Comparison of ENCODE assay signal across 1 cellular context in the genomic region with DNA sequence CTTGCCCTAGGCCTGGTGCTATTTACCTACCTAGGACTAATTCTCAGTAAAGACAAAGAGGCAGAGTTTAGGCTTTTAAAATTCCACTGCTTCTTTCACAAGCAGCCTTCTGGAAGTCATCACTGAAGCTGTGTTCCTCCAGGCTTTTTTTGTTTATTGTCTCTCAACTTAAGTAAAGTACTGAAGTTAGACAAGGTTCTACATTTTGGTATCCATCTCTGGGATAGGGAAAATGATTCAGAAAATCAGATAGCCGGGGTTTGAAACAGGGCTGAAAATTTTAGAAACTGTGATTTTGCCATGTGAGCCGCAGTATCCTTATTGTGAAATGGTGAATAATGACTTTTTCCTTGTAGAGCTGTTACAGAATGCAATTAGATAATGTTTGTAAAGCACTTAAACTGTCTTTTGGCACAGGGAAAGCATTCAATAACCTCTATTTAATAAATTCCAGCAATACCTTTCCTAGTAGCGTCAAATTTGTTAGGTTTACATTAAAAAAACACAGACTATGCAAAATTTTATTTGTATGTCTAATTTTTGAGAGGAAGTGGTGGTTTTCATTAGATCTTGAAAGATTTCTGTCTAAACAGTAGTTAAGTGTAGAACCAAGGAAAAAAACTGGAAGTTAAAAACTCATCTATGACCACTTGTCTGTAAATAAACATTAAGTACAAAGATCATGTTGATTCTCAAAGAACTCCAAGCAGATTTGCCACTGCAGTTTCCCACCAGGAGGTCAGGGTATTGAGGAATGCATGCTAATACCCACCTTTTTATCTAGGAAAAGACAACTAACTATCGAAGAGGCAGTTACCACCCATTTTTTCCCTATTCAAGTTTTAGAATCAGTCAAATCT.
TF ChIP-seq lines count a peak whose summit lies in the region.

No MANE protein-coding gene starts in this region.

TF ChIP-seq in HepG2, 621 proteins besides CTCF, POLR2A, EP300 and RAD21 (continued from another document and continues in another):
- TF ChIP-seq, protein P1, sequence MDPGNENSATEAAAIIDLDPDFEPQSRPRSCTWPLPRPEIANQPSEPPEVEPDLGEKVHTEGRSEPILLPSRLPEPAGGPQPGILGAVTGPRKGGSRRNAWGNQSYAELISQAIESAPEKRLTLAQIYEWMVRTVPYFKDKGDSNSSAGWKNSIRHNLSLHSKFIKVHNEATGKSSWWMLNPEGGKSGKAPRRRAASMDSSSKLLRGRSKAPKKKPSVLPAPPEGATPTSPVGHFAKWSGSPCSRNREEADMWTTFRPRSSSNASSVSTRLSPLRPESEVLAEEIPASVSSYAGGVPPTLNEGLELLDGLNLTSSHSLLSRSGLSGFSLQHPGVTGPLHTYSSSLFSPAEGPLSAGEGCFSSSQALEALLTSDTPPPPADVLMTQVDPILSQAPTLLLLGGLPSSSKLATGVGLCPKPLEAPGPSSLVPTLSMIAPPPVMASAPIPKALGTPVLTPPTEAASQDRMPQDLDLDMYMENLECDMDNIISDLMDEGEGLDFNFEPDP (CRISPR knock-in tag; conservative IDR thresholded peaks at IDR 0.05), result no peak
- TF ChIP-seq MIXL1 (CRISPR knock-in tag; IDR thresholded peaks at IDR 0.05) (peak; percentile 69), KMT2B (CRISPR knock-in tag; IDR thresholded peaks at IDR 0.05) (no peak), NKX3-1 (CRISPR knock-in tag; IDR thresholded peaks at IDR 0.05) (peak; percentile 21; the same call in 1 of the 2 replicates), PHF21A (CRISPR knock-in tag; IDR thresholded peaks at IDR 0.05) (peak; percentile 43; the same call in 1 of the 2 replicates), LCORL (IDR thresholded peaks at IDR 0.05) (no peak), LCORL (CRISPR knock-in tag; IDR thresholded peaks at IDR 0.05) (no peak), KLF6 (CRISPR knock-in tag; IDR thresholded peaks at IDR 0.05) (0 out of 2 replicates have a peak, but pooled peaks have one; percentile 26), CHD4 (IDR thresholded peaks at IDR 0.05; ENCODE audit: borderline replicate concordance, low read length) (0 out of 2 replicates have a peak, but pooled peaks have one; percentile 11), HNRNPH1 (optimal IDR thresholded peaks at IDR 0.05; ENCODE audit: low read depth, low read length) (no peak), ZNF446 (CRISPR knock-in tag; IDR thresholded peaks at IDR 0.05) (no peak), CC2D1A (CRISPR knock-in tag; IDR thresholded peaks at IDR 0.05) (no peak), SOX5 (CRISPR knock-in tag; IDR thresholded peaks at IDR 0.05; ENCODE audit: borderline replicate concordance) (peak; percentile 63; the same call in 1 of the 2 replicates), SMARCC2 (IDR thresholded peaks at IDR 0.05) (no peak), SMYD3 (CRISPR knock-in tag; IDR thresholded peaks at IDR 0.05) (peak; percentile 53; the same call in 1 of the 2 replicates), ZFP36 (IDR thresholded peaks at IDR 0.05; ENCODE audit: borderline replicate concordance, low read depth, low read length, partially characterized antibody) (no peak), ETV5 (CRISPR knock-in tag; IDR thresholded peaks at IDR 0.05; ENCODE audit: borderline replicate concordance) (peak; percentile 38; the same call in 1 of the 2 replicates), TEAD3 (CRISPR knock-in tag; optimal IDR thresholded peaks at IDR 0.05; ENCODE audit: borderline replicate concordance) (peak; percentile 76), ZNF280D (CRISPR knock-in tag; IDR thresholded peaks at IDR 0.05) (no peak), TBP (CRISPR knock-in tag; IDR thresholded peaks at IDR 0.05) (no peak), TBL1XR1 (IDR thresholded peaks at IDR 0.05; ENCODE audit: borderline replicate concordance, low read length, partially characterized antibody) (peak; percentile 67)
- TF ChIP-seq, protein P2, sequence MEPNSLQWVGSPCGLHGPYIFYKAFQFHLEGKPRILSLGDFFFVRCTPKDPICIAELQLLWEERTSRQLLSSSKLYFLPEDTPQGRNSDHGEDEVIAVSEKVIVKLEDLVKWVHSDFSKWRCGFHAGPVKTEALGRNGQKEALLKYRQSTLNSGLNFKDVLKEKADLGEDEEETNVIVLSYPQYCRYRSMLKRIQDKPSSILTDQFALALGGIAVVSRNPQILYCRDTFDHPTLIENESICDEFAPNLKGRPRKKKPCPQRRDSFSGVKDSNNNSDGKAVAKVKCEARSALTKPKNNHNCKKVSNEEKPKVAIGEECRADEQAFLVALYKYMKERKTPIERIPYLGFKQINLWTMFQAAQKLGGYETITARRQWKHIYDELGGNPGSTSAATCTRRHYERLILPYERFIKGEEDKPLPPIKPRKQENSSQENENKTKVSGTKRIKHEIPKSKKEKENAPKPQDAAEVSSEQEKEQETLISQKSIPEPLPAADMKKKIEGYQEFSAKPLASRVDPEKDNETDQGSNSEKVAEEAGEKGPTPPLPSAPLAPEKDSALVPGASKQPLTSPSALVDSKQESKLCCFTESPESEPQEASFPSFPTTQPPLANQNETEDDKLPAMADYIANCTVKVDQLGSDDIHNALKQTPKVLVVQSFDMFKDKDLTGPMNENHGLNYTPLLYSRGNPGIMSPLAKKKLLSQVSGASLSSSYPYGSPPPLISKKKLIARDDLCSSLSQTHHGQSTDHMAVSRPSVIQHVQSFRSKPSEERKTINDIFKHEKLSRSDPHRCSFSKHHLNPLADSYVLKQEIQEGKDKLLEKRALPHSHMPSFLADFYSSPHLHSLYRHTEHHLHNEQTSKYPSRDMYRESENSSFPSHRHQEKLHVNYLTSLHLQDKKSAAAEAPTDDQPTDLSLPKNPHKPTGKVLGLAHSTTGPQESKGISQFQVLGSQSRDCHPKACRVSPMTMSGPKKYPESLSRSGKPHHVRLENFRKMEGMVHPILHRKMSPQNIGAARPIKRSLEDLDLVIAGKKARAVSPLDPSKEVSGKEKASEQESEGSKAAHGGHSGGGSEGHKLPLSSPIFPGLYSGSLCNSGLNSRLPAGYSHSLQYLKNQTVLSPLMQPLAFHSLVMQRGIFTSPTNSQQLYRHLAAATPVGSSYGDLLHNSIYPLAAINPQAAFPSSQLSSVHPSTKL (CRISPR knock-in tag; IDR thresholded peaks at IDR 0.05), result peak; percentile 91
- TF ChIP-seq, protein P3, sequence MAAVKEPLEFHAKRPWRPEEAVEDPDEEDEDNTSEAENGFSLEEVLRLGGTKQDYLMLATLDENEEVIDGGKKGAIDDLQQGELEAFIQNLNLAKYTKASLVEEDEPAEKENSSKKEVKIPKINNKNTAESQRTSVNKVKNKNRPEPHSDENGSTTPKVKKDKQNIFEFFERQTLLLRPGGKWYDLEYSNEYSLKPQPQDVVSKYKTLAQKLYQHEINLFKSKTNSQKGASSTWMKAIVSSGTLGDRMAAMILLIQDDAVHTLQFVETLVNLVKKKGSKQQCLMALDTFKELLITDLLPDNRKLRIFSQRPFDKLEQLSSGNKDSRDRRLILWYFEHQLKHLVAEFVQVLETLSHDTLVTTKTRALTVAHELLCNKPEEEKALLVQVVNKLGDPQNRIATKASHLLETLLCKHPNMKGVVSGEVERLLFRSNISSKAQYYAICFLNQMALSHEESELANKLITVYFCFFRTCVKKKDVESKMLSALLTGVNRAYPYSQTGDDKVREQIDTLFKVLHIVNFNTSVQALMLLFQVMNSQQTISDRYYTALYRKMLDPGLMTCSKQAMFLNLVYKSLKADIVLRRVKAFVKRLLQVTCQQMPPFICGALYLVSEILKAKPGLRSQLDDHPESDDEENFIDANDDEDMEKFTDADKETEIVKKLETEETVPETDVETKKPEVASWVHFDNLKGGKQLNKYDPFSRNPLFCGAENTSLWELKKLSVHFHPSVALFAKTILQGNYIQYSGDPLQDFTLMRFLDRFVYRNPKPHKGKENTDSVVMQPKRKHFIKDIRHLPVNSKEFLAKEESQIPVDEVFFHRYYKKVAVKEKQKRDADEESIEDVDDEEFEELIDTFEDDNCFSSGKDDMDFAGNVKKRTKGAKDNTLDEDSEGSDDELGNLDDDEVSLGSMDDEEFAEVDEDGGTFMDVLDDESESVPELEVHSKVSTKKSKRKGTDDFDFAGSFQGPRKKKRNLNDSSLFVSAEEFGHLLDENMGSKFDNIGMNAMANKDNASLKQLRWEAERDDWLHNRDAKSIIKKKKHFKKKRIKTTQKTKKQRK (IDR thresholded peaks at IDR 0.05; ENCODE audit: low read length), result no peak
- TF ChIP-seq, protein P4, sequence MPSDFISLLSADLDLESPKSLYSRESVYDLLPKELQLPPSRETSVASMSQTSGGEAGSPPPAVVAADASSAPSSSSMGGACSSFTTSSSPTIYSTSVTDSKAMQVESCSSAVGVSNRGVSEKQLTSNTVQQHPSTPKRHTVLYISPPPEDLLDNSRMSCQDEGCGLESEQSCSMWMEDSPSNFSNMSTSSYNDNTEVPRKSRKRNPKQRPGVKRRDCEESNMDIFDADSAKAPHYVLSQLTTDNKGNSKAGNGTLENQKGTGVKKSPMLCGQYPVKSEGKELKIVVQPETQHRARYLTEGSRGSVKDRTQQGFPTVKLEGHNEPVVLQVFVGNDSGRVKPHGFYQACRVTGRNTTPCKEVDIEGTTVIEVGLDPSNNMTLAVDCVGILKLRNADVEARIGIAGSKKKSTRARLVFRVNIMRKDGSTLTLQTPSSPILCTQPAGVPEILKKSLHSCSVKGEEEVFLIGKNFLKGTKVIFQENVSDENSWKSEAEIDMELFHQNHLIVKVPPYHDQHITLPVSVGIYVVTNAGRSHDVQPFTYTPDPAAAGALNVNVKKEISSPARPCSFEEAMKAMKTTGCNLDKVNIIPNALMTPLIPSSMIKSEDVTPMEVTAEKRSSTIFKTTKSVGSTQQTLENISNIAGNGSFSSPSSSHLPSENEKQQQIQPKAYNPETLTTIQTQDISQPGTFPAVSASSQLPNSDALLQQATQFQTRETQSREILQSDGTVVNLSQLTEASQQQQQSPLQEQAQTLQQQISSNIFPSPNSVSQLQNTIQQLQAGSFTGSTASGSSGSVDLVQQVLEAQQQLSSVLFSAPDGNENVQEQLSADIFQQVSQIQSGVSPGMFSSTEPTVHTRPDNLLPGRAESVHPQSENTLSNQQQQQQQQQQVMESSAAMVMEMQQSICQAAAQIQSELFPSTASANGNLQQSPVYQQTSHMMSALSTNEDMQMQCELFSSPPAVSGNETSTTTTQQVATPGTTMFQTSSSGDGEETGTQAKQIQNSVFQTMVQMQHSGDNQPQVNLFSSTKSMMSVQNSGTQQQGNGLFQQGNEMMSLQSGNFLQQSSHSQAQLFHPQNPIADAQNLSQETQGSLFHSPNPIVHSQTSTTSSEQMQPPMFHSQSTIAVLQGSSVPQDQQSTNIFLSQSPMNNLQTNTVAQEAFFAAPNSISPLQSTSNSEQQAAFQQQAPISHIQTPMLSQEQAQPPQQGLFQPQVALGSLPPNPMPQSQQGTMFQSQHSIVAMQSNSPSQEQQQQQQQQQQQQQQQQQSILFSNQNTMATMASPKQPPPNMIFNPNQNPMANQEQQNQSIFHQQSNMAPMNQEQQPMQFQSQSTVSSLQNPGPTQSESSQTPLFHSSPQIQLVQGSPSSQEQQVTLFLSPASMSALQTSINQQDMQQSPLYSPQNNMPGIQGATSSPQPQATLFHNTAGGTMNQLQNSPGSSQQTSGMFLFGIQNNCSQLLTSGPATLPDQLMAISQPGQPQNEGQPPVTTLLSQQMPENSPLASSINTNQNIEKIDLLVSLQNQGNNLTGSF (CRISPR knock-in tag; IDR thresholded peaks at IDR 0.05), result no peak
